Comparison of ENCODE assay signal across 8 cellular contexts in the genomic region with DNA sequence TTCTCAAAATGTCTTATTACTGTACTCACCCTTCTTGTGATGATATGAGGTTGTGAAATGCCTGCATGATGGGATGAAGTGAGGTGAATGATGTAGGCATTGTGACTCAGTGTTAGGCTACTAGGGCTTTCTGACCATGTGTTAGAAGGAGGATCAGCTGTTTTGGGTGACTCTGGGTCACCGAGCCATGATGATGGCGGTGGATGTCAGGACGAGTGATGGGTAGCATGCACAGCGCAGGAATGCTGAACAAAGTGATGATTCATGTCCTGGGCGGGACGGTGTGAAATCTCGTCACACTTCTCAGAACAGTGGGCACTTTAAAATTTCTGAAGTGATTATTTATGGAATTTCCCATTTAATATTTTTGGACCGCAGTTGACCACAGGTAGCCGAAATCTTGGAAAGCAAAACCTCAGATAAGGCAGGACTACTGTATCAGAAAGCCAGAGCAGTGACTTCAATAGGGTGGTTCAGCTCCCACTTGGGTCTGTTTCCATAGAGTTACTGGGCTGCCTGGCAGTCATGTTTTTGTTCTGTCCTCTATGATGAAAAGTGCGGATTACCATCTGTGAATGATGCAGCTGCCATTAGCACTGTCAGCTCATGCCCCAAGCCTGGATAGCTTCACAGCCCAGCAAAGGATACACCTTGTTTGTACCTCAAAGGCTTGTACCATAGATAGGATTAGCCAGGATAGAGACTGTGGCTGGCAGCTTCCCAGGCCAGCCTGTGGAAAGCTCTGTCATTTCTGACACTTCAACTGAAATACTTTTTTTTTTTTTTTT. TPM values are rescaled to one million over a fixed set of nuclear protein-coding genes. Genes with fewer than 3 reads are reported as not detected.
DNase-seq lines count a peak whose midpoint lies in the region; ATAC-seq and TF ChIP-seq lines count a peak whose summit lies in the region.

No MANE protein-coding gene starts in this region.

- no peak overlapping the region for H3K4me3 Mint-ChIP-seq in glutamatergic neuron (ENCODE audit: unreplicated experiment)
- no peak overlapping the region for H3K4me3 Mint-ChIP-seq in stimulated activated memory B cell treated with anti-CD40 and anti-IgM and Interleukin-4, amounts not matched to agents 10 μg/mL and 1 μg/mL and 100 μg/mL, for 72 hours

- no peak overlapping the region for H3K27ac Mint-ChIP-seq in glutamatergic neuron (ENCODE audit: unreplicated experiment)
- H3K27ac Mint-ChIP-seq in stimulated activated memory B cell treated with anti-CD40 and anti-IgM and Interleukin-4, amounts not matched to agents 10 μg/mL and 1 μg/mL and 100 μg/mL, for 72 hours, result no peak overlapping the region

- peaks cover 2% of the 10 kb centered on the region for H3K9me3 Mint-ChIP-seq in glutamatergic neuron (ENCODE audit: unreplicated experiment)
- no peaks in the 10 kb centered on the region for H3K9me3 Mint-ChIP-seq in stimulated activated memory B cell treated with anti-CD40 and anti-IgM and Interleukin-4, amounts not matched to agents 10 μg/mL and 1 μg/mL and 100 μg/mL, for 72 hours

- H3K4me1 Mint-ChIP-seq in glutamatergic neuron (ENCODE audit: low read depth, unreplicated experiment), result peaks cover 10% of the 10 kb centered on the region
- peaks cover 8% of the 10 kb centered on the region for H3K4me1 Mint-ChIP-seq in stimulated activated memory B cell treated with anti-CD40 and anti-IgM and Interleukin-4, amounts not matched to agents 10 μg/mL and 1 μg/mL and 100 μg/mL, for 72 hours

- TF ChIP-seq CTCF in HL-60 (IDR thresholded peaks at IDR 0.05; ENCODE audit: insufficient read depth, low read length) (no peak), fibroblast of the aortic adventitia (IDR thresholded peaks at IDR 0.05; ENCODE audit: insufficient read depth, low read length) (no peak), glutamatergic neuron (IDR thresholded peaks at IDR 0.05; ENCODE audit: partially characterized antibody, unreplicated experiment) (no peak)

- no peaks in the 10 kb centered on the region for H3K27me3 Mint-ChIP-seq in glutamatergic neuron (ENCODE audit: unreplicated experiment)
- no peaks in the 10 kb centered on the region for H3K27me3 Mint-ChIP-seq in stimulated activated memory B cell treated with anti-CD40 and anti-IgM and Interleukin-4, amounts not matched to agents 10 μg/mL and 1 μg/mL and 100 μg/mL, for 72 hours

- H3K27ac ChIP-seq in HL-60 (replicated peaks), result peak overlapping the region; percentile 50

- H3K4me3 ChIP-seq in HL-60 (replicated peaks; ENCODE audit: insufficient read depth, low read length) (no peak overlapping the region), fibroblast of the aortic adventitia (ENCODE audit: low read depth, low read length) (no peak overlapping the region)

- no peak for DNase-seq in HL-60 (ENCODE audit: low read depth in 1 of 2, low spot score in 1 of 2)
- peak; percentile 68 for DNase-seq in activated CD4-positive, alpha-beta T cell treated with anti-CD3 and anti-CD28 coated beads for 48 hours
- DNase-seq in fibroblast of the aortic adventitia (ENCODE audit: low read depth), result peak; percentile 98
- peak; percentile 35 for DNase-seq in stimulated activated CD8-positive, alpha-beta memory T cell treated with anti-CD3 and anti-CD28 coated beads, Interleukin-12 subunit alpha, Interleukin-12 subunit beta, amount 100 ng/mL, for 4 hours (ENCODE audit: low read depth)
- DNase-seq in glutamatergic neuron, result no peak

- ATAC-seq in GM21737 (IDR thresholded peaks at IDR 0.05; ENCODE audit: unreplicated experiment) (no peak), HG02678 (IDR thresholded peaks at IDR 0.05; ENCODE audit: unreplicated experiment) (no peak)
- ATAC-seq in stimulated activated memory B cell treated with anti-CD40 and anti-IgM and Interleukin-4, amounts not matched to agents 10 μg/mL and 1 μg/mL and 100 μg/mL, for 72 hours, result no peak

- H3K27me3 ChIP-seq in HL-60 (ENCODE audit: insufficient read depth, poor library complexity, severe bottlenecking), result no peaks in the 10 kb centered on the region

- no peaks in the 10 kb centered on the region for H3K36me3 Mint-ChIP-seq in glutamatergic neuron (ENCODE audit: unreplicated experiment)
- H3K36me3 Mint-ChIP-seq in stimulated activated memory B cell treated with anti-CD40 and anti-IgM and Interleukin-4, amounts not matched to agents 10 μg/mL and 1 μg/mL and 100 μg/mL, for 72 hours, result peaks cover 23% of the 10 kb centered on the region

RNA-seq across cellular contexts. Expression of gene IL6R, which starts 26.6 kb away (rescaled TPM):
- total RNA-seq in fibroblast of the aortic adventitia (ENCODE audit: low replicate concordance), result 1.3 and 5.3 TPM in 2 replicates
- 1.6 TPM for total RNA-seq in glutamatergic neuron (ENCODE audit: unreplicated experiment)

Comparison
In these comparisons a context has a peak if more than half of its experiments do, and no peak if none do; other contexts are left out.
1. DNase-seq: peak in activated CD4-positive, alpha-beta T cell treated with anti-CD3 and anti-CD28 coated beads for 48 hours (single experiment), fibroblast of the aortic adventitia (single experiment) and stimulated activated CD8-positive, alpha-beta memory T cell treated with anti-CD3 and anti-CD28 coated beads, Interleukin-12 subunit alpha, Interleukin-12 subunit beta, amount 100 ng/mL, for 4 hours (single experiment); none in HL-60 (0 of 2) and glutamatergic neuron (single experiment).